In genomic region chr2:128661955-128662564, GRCh38 we compare ENCODE assay signal across 14 cellular contexts.
"Had no signal": no experiment of that assay in that cellular context is flagged by ENCODE, and none has a peak within 500 bp of the region (broad histone marks: within the 10 kb centered on the region; RNA-seq: fewer than 3 reads in every experiment).

No MANE protein-coding gene starts in this region.

- H3K27me3 ChIP-seq: breast epithelium, ovary, uterus had no signal

- H3K4me3 ChIP-seq: breast epithelium, dorsolateral prefrontal cortex, ovary, thoracic aorta, uterus had no signal

- H3K9me3 ChIP-seq: breast epithelium, ovary, thoracic aorta, uterus had no signal

- H3K36me3 ChIP-seq: breast epithelium, ovary, thoracic aorta, uterus had no signal

- H3K4me1 ChIP-seq: breast epithelium, uterus had no signal

- ATAC-seq: activated CD4-positive, CD25-positive, alpha-beta regulatory T cell treated with anti-CD3 and anti-CD28 coated beads, Interleukin-2, amount 50 U/mL, for 24 hours; activated T-cell treated with anti-CD3 and anti-CD28 coated beads, Interleukin-2, amount 50 U/mL, for 4 hours; esophagus mucosa; left ventricle myocardium superior had no signal

- DNase-seq: activated CD4-positive, alpha-beta T cell treated with anti-CD3 and anti-CD28 coated beads, Interleukin-2, amount 50 U/mL, for 48 hours; activated T-cell treated with anti-CD3 and anti-CD28 coated beads, Interleukin-2, amount 50 U/mL, for 4 hours; foreskin fibroblast; left ventricle myocardium superior; mesendoderm; ovary; small intestine; T-helper 2 cell; uterus had no signal

- H3K27ac ChIP-seq: breast epithelium, dorsolateral prefrontal cortex, ovary, thoracic aorta, uterus had no signal
